ENCODE assay signal across 8 cellular contexts in the genomic region with DNA sequence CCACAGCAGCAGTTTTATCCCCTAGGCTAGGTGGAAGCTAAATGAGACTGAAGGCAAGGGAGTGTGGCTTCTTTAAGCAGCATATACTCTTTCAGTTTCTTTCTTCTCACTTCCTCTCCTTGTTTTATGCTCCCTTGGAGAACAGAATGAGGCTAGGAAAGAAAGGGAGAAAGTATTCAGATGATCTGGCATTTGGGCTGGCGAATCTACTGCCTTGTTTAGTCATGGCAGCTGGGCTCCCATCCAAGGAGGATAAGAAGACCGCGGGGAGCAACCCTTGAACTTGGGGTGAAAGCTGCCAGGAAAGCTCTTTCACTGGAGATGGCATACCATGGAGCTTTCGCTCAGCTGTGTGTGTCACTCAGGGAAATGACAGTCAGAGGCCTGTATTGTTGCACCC.
A peak's percentile ranks its signal among the peaks of the same experiment; 100 is the strongest.
DNase-seq lines count a peak whose midpoint lies in the region; ATAC-seq and TF ChIP-seq lines count a peak whose summit lies in the region.
"Had no signal": no experiment of that assay in that cellular context is flagged by ENCODE, and none has a peak within 500 bp of the region (broad histone marks: within the 10 kb centered on the region; RNA-seq: fewer than 3 reads in every experiment).

No MANE protein-coding gene starts in this region.

- H3K27me3 ChIP-seq in brain microvascular endothelial cell (replicated peaks) (no peaks in the 10 kb centered on the region), skeletal muscle tissue (ENCODE audit: control insufficient read depth in 3 of 3, insufficient read depth in 3 of 3, low read length in 3 of 3) (no peaks in the 10 kb centered on the region), WERI-Rb-1 (ENCODE audit: insufficient read depth, low read depth, severe bottlenecking) (no peaks in the 10 kb centered on the region)
- H3K27me3 ChIP-seq: uterus had no signal

- DNase-seq in brain microvascular endothelial cell: peak; percentile 80
- DNase-seq in NCI-H446 treated with DMSO at 0.1 percent for 48 hours (lab: John Stamatoyannopoulos, UW): no peak
- no peak for DNase-seq in WERI-Rb-1
- no peak for DNase-seq in NCI-H2227 treated with DMSO at 0.1 percent for 48 hours (lab: John Stamatoyannopoulos, UW)

- H3K4me3 ChIP-seq in brain microvascular endothelial cell (ENCODE audit: low read depth, low read length): no peak overlapping the region
- H3K4me3 ChIP-seq in skeletal muscle tissue (ENCODE audit: low read length in 3 of 3): peak overlapping the region in 2 of 3 donors; percentile 23 to 30
- H3K4me3 ChIP-seq in WERI-Rb-1 (ENCODE audit: low read depth, low read length): no peak overlapping the region
- H3K4me3 ChIP-seq: uterus had no signal

- no peak for TF ChIP-seq CTCF in brain microvascular endothelial cell (IDR thresholded peaks at IDR 0.05; ENCODE audit: low read depth, low read length, missing control alignments)
- TF ChIP-seq CTCF in WERI-Rb-1 (IDR thresholded peaks at IDR 0.05; ENCODE audit: low read depth, low read length): no peak

- in situ Hi-C loops in brain microvascular endothelial cell (cut with HindIII; ENCODE audit: low pct_ligation_motif_present, low sequenced_read_pairs): no loop called here

- H3K9me3 ChIP-seq in skeletal muscle tissue (ENCODE audit: control insufficient read depth in 3 of 3, low read length in 3 of 3): no peaks in the 10 kb centered on the region
- H3K9me3 ChIP-seq in WERI-Rb-1 (ENCODE audit: severe bottlenecking): no peaks in the 10 kb centered on the region
- H3K9me3 ChIP-seq: uterus had no signal

- peak overlapping the region in 1 of 3 donors; percentile 40 for H3K9ac ChIP-seq in skeletal muscle tissue (ENCODE audit: low read depth in 1 of 3, low read length in 3 of 3)

- peak overlapping the region; percentile 46 for H3K27ac ChIP-seq in brain microvascular endothelial cell
- H3K27ac ChIP-seq in skeletal muscle tissue (ENCODE audit: low read depth, low read length): peak overlapping the region; percentile 39
- H3K27ac ChIP-seq in WERI-Rb-1: no peak overlapping the region
- H3K27ac ChIP-seq: uterus had no signal

- H3K36me3 ChIP-seq in brain microvascular endothelial cell (replicated peaks) (no peaks in the 10 kb centered on the region), skeletal muscle tissue (ENCODE audit: control insufficient read depth in 3 of 3, insufficient read depth in 3 of 3, low read length in 3 of 3) (no peaks in the 10 kb centered on the region), WERI-Rb-1 (no peaks in the 10 kb centered on the region)
- H3K36me3 ChIP-seq: uterus had no signal

- peaks cover 8 to 30% (median 18%) of the 10 kb centered on the region in 3 donors for H3K4me1 ChIP-seq in skeletal muscle tissue (ENCODE audit: control insufficient read depth in 3 of 3, insufficient read depth in 3 of 3, low read length in 3 of 3)
- H3K4me1 ChIP-seq: uterus had no signal

- ATAC-seq in GM19452 (IDR thresholded peaks at IDR 0.05; ENCODE audit: unreplicated experiment) (peak; percentile 61), HG03175 (IDR thresholded peaks at IDR 0.05; ENCODE audit: unreplicated experiment) (peak; percentile 41)

Comparison
In these comparisons a context has a peak if more than half of its experiments do, and no peak if none do; other contexts are left out.
1. H3K4me3 ChIP-seq: peak in skeletal muscle tissue (2 of 3); none in brain microvascular endothelial cell (single experiment) and WERI-Rb-1 (single experiment).